In the genomic region with DNA sequence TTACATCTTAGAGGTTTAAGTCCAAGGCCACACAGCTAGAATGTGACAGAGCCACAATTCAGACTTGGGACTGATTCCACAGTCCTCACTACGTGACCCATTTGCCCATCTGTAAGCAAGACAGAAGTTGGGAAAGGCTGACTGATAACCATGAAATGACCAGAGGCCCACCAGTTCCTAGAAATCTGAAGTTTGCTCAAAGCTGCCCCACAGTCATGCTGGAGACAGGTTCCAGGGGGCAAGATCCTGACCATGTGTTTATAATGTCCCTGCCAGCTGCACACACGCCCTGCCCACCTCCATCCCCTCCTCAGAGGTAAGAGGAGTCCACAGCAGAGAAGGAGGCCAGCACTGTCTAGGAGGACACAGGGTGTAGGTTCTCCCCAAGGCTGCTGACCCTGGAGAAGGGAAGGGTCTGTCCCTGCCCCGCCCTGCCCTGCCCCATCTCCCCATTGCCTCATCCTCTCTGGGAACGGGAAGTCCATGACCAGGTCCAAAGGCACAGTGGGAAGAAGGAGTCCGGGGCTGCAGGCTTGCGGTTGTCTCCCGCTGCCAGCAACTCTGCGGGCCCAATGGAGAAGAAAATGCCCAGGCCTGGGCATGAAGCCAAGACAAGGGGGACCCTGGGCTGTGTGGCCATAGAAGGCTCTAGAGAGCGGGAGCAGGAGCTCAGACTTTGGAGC, we compare ENCODE assay signal across 1 cellular context.
TF ChIP-seq lines count a peak whose summit lies in the region.

No MANE protein-coding gene starts in this region.

TF ChIP-seq in HepG2, 621 proteins besides CTCF, POLR2A, EP300 and RAD21 (continued from another document):
- TF ChIP-seq, protein P1, sequence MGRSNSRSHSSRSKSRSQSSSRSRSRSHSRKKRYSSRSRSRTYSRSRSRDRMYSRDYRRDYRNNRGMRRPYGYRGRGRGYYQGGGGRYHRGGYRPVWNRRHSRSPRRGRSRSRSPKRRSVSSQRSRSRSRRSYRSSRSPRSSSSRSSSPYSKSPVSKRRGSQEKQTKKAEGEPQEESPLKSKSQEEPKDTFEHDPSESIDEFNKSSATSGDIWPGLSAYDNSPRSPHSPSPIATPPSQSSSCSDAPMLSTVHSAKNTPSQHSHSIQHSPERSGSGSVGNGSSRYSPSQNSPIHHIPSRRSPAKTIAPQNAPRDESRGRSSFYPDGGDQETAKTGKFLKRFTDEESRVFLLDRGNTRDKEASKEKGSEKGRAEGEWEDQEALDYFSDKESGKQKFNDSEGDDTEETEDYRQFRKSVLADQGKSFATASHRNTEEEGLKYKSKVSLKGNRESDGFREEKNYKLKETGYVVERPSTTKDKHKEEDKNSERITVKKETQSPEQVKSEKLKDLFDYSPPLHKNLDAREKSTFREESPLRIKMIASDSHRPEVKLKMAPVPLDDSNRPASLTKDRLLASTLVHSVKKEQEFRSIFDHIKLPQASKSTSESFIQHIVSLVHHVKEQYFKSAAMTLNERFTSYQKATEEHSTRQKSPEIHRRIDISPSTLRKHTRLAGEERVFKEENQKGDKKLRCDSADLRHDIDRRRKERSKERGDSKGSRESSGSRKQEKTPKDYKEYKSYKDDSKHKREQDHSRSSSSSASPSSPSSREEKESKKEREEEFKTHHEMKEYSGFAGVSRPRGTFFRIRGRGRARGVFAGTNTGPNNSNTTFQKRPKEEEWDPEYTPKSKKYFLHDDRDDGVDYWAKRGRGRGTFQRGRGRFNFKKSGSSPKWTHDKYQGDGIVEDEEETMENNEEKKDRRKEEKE (IDR thresholded peaks at IDR 0.05) = no peak
- TF ChIP-seq MEF2D (CRISPR knock-in tag; IDR thresholded peaks at IDR 0.05) (no peak), ZFP41 (CRISPR knock-in tag; IDR thresholded peaks at IDR 0.05; ENCODE audit: borderline replicate concordance) (no peak), ZFY (CRISPR knock-in tag; IDR thresholded peaks at IDR 0.05) (peak; percentile 46; the same call in 1 of the 2 replicates), SRSF1 (optimal IDR thresholded peaks at IDR 0.05; ENCODE audit: low read depth, low read length) (peak; percentile 33), ZNF451 (CRISPR knock-in tag; IDR thresholded peaks at IDR 0.05) (0 out of 2 replicates have a peak, but pooled peaks have one; percentile 66), ZNF788 (CRISPR knock-in tag; IDR thresholded peaks at IDR 0.05; ENCODE audit: borderline replicate concordance) (no peak), KMT2B (CRISPR knock-in tag; IDR thresholded peaks at IDR 0.05) (no peak), HNRNPK (IDR thresholded peaks at IDR 0.05; ENCODE audit: low read depth, low read length, poor library complexity, severe bottlenecking) (no peak), PCBP1 (IDR thresholded peaks at IDR 0.05; ENCODE audit: borderline replicate concordance, low read depth, low read length) (no peak), ELF3 (CRISPR knock-in tag; IDR thresholded peaks at IDR 0.05) (0 out of 2 replicates have a peak, but pooled peaks have one; percentile 24)
- TF ChIP-seq, protein P2, sequence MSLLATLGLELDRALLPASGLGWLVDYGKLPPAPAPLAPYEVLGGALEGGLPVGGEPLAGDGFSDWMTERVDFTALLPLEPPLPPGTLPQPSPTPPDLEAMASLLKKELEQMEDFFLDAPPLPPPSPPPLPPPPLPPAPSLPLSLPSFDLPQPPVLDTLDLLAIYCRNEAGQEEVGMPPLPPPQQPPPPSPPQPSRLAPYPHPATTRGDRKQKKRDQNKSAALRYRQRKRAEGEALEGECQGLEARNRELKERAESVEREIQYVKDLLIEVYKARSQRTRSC (CRISPR knock-in tag; IDR thresholded peaks at IDR 0.05; ENCODE audit: low read depth) = no peak
- TF ChIP-seq, protein P3, sequence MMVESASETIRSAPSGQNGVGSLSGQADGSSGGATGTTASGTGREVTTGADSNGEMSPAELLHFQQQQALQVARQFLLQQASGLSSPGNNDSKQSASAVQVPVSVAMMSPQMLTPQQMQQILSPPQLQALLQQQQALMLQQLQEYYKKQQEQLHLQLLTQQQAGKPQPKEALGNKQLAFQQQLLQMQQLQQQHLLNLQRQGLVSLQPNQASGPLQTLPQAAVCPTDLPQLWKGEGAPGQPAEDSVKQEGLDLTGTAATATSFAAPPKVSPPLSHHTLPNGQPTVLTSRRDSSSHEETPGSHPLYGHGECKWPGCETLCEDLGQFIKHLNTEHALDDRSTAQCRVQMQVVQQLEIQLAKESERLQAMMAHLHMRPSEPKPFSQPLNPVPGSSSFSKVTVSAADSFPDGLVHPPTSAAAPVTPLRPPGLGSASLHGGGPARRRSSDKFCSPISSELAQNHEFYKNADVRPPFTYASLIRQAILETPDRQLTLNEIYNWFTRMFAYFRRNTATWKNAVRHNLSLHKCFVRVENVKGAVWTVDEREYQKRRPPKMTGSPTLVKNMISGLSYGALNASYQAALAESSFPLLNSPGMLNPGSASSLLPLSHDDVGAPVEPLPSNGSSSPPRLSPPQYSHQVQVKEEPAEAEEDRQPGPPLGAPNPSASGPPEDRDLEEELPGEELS (CRISPR knock-in tag; IDR thresholded peaks at IDR 0.05) = peak; percentile 51; the same call in 1 of the 2 replicates
- TF ChIP-seq, protein P4, sequence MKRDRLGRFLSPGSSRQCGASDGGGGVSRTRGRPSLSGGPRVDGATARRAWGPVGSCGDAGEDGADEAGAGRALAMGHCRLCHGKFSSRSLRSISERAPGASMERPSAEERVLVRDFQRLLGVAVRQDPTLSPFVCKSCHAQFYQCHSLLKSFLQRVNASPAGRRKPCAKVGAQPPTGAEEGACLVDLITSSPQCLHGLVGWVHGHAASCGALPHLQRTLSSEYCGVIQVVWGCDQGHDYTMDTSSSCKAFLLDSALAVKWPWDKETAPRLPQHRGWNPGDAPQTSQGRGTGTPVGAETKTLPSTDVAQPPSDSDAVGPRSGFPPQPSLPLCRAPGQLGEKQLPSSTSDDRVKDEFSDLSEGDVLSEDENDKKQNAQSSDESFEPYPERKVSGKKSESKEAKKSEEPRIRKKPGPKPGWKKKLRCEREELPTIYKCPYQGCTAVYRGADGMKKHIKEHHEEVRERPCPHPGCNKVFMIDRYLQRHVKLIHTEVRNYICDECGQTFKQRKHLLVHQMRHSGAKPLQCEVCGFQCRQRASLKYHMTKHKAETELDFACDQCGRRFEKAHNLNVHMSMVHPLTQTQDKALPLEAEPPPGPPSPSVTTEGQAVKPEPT (CRISPR knock-in tag; IDR thresholded peaks at IDR 0.05; ENCODE audit: low read depth) = no peak
- TF ChIP-seq, protein P5, sequence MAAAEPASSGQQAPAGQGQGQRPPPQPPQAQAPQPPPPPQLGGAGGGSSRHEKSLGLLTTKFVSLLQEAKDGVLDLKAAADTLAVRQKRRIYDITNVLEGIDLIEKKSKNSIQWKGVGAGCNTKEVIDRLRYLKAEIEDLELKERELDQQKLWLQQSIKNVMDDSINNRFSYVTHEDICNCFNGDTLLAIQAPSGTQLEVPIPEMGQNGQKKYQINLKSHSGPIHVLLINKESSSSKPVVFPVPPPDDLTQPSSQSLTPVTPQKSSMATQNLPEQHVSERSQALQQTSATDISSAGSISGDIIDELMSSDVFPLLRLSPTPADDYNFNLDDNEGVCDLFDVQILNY (CRISPR knock-in tag; conservative IDR thresholded peaks at IDR 0.05) = no peak
- TF ChIP-seq, protein P6, sequence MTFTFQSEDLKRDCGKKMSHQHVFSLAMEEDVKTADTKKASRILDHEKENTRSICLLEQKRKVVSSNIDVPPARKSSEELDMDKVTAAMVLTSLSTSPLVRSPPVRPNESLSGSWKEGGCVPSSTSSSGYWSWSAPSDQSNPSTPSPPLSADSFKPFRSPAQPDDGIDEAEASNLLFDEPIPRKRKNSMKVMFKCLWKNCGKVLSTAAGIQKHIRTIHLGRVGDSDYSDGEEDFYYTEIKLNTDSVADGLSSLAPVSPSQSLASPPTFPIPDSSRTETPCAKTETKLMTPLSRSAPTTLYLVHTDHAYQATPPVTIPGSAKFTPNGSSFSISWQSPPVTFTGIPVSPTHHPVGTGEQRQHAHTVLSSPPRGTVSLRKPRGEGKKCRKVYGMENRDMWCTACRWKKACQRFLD (CRISPR knock-in tag; IDR thresholded peaks at IDR 0.05; ENCODE audit: borderline replicate concordance) = no peak
